Comparison of ENCODE assay signal across 36 cellular contexts in genomic region chr14:31703056-31703455, GRCh38.
"Had no signal": no experiment of that assay in that cellular context is flagged by ENCODE, and none has a peak within 500 bp of the region (broad histone marks: within the 10 kb centered on the region; RNA-seq: fewer than 3 reads in every experiment).

No MANE protein-coding gene starts in this region.

- DNase-seq: activated B cell treated with CpG ODN at 0.5 μM for 24 hours; activated CD4-positive, alpha-beta memory T cell treated with anti-CD3 and anti-CD28 coated beads, Interleukin-2, amount 10 ng/mL, durations not matched to agents 7 days and 5 days; activated CD4-positive, alpha-beta T cell treated with anti-CD3 and anti-CD28 coated beads for 48 hours; activated CD4-positive, CD25-positive, alpha-beta regulatory T cell treated with anti-CD3 and anti-CD28 coated beads, Interleukin-2, amount 50 U/mL, for 72 hours; activated CD8-positive, alpha-beta memory T cell treated with anti-CD3 and anti-CD28 coated beads for 24 hours; activated CD8-positive, alpha-beta memory T cell treated with anti-CD3 and anti-CD28 coated beads, Interleukin-2, amount 10 ng/mL, durations not matched to agents 7 days and 5 days; activated CD8-positive, alpha-beta memory T cell treated with anti-CD3 and anti-CD28 coated beads, Interleukin-2, amount 50 U/mL, for 48 hours; activated effector memory CD4-positive, alpha-beta T cell treated with anti-CD3 and anti-CD28 coated beads, Interleukin-2, amount 50 U/mL, for 16 hours; activated naive CD4-positive, alpha-beta T cell; activated naive CD4-positive, alpha-beta T cell treated with anti-CD3 and anti-CD28 coated beads, Interleukin-2, amount 50 U/mL, for 16 hours; activated naive CD8-positive, alpha-beta T cell treated with anti-CD3 and anti-CD28 coated beads for 36 hours; activated T-cell treated with anti-CD3 and anti-CD28 coated beads, Interleukin-2, amount 50 U/mL, for 48 hours; amygdala; NCI-H1092 treated with DMSO at 0.1 percent for 48 hours; NCI-H1417 treated with DMSO at 0.1 percent for 48 hours; NCI-H1694; NCI-H1930; NCI-H2081 treated with DMSO at 0.1 percent for 48 hours; NCI-H2171; NCI-H510A; NCI-H526; NCI-H748 treated with DMSO at 0.1 percent for 48 hours; NK-92 treated with Interleukin-12 subunit alpha and Interleukin-12 subunit beta, amount 100 ng/mL, for 24 hours; PC-3; Peyer's patch; SIG-M5; SW 1271; T-helper 1 cell; T-helper 2 cell; T-helper 9 cell had no signal

- H3K4me1 ChIP-seq: ascending aorta, Peyer's patch had no signal

- ATAC-seq: activated CD8-positive, alpha-beta memory T cell treated with anti-CD3 and anti-CD28 coated beads, Interleukin-2, amount 10 ng/mL, durations not matched to agents 7 days and 5 days; activated T-helper 17 cell treated with anti-CD3 and anti-CD28 coated beads, Interleukin-2, amount 50 U/mL, for 72 hours; PC-3; Right ventricle myocardium inferior had no signal

- H3K27ac ChIP-seq: ascending aorta, cardiac muscle cell, Peyer's patch, RWPE1, VCaP had no signal

- H3K36me3 ChIP-seq: cardiac muscle cell had no signal

- H3K4me3 ChIP-seq: ascending aorta, cardiac muscle cell, Peyer's patch had no signal

- H3K27me3 ChIP-seq: ascending aorta, cardiac muscle cell, Peyer's patch had no signal

- H3K9me3 ChIP-seq: ascending aorta, Peyer's patch had no signal
